In the genomic region with DNA sequence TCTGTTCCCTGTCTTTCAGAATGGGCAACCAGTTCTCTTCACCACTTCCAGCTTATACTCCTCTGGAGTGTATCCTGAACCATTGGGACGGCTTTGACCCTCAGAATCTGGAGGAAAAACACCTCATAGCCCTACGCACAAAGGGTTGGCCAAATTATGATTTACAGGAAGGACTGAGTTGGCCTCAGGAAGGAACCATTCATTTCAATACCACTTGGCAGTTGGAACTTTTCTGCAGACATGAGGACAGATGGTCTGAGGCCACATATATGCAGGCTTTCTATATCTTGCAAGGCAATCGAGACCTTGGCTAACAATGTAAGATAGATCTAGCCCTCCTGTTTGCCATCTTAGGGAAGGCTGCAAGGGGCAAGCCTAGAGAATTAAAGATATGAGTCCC, we compare ENCODE assay signal across 17 cellular contexts. TPM values are rescaled to one million over a fixed set of nuclear protein-coding genes. Genes with fewer than 3 reads are reported as not detected.
DNase-seq lines count a peak whose midpoint lies in the region; ATAC-seq and TF ChIP-seq lines count a peak whose summit lies in the region.
"Had no signal": no experiment of that assay in that cellular context is flagged by ENCODE, and none has a peak within 500 bp of the region (broad histone marks: within the 10 kb centered on the region; RNA-seq: fewer than 3 reads in every experiment).

No MANE protein-coding gene starts in this region.

- H3K36me3 Mint-ChIP-seq in activated naive CD4-positive, alpha-beta T cell treated with anti-CD3 and anti-CD28 coated beads for 36 hours (ENCODE audit: low read depth): no peaks in the 10 kb centered on the region
- peaks cover 45% of the 10 kb centered on the region for H3K36me3 Mint-ChIP-seq in activated naive CD4-positive, alpha-beta T cell treated with anti-CD3 and anti-CD28 coated beads, Interleukin-2, amount 10 ng/mL, durations not matched to agents 7 days and 5 days
- no peaks in the 10 kb centered on the region for H3K36me3 Mint-ChIP-seq in IgD-negative memory B cell
- H3K36me3 Mint-ChIP-seq in activated naive CD8-positive, alpha-beta T cell treated with anti-CD3 and anti-CD28 coated beads, Interleukin-2, amount 10 ng/mL, durations not matched to agents 7 days and 5 days: peaks cover 32% of the 10 kb centered on the region

- H3K9me3 Mint-ChIP-seq in activated naive CD4-positive, alpha-beta T cell treated with anti-CD3 and anti-CD28 coated beads for 36 hours: peaks cover 10% of the 10 kb centered on the region
- peaks cover 27% of the 10 kb centered on the region for H3K9me3 Mint-ChIP-seq in activated naive CD4-positive, alpha-beta T cell treated with anti-CD3 and anti-CD28 coated beads, Interleukin-2, amount 10 ng/mL, durations not matched to agents 7 days and 5 days
- peaks cover 0 to 1% (median 0%) of the 10 kb centered on the region in 3 donors for H3K9me3 Mint-ChIP-seq in IgD-negative memory B cell
- peaks cover 14% of the 10 kb centered on the region for H3K9me3 Mint-ChIP-seq in activated naive CD8-positive, alpha-beta T cell treated with anti-CD3 and anti-CD28 coated beads, Interleukin-2, amount 10 ng/mL, durations not matched to agents 7 days and 5 days

- H3K27me3 ChIP-seq in spleen (replicated peaks in 1 of 7): no peaks in the 10 kb centered on the region
- H3K27me3 ChIP-seq: BLaER1, heart left ventricle had no signal

- no peak for TF ChIP-seq CTCF in spleen (IDR thresholded peaks at IDR 0.05 in 8 of 11, conservative IDR thresholded peaks at IDR 0.05 in 3 of 11)

- peaks cover 50% of the 10 kb centered on the region for H3K4me1 Mint-ChIP-seq in activated naive CD4-positive, alpha-beta T cell treated with anti-CD3 and anti-CD28 coated beads for 36 hours (ENCODE audit: low read depth)
- H3K4me1 Mint-ChIP-seq in activated naive CD4-positive, alpha-beta T cell treated with anti-CD3 and anti-CD28 coated beads, Interleukin-2, amount 10 ng/mL, durations not matched to agents 7 days and 5 days: peaks cover 57% of the 10 kb centered on the region
- peaks cover 51 to 78% (median 56%) of the 10 kb centered on the region in 3 donors for H3K4me1 Mint-ChIP-seq in IgD-negative memory B cell
- peaks cover 38% of the 10 kb centered on the region for H3K4me1 Mint-ChIP-seq in activated naive CD8-positive, alpha-beta T cell treated with anti-CD3 and anti-CD28 coated beads, Interleukin-2, amount 10 ng/mL, durations not matched to agents 7 days and 5 days

- intact Hi-C loops in activated naive CD4-positive, alpha-beta T cell treated with anti-CD3 and anti-CD28 coated beads for 36 hours (cut with micrococcal nuclease): loop anchor here (1.0 to 5.0 kb wide), 5 partner anchors 36 to 378 kb away; no protein-coding TSS in a partner anchor
- intact Hi-C loops in spleen (cut with DNase I; ENCODE audit: low total_unique reads): loop anchor here (2.0 to 10.0 kb wide), 2 partner anchors 74 to 374 kb away; no protein-coding TSS in a partner anchor

- H3K27ac ChIP-seq in spleen: peak overlapping the region in 6 of 8 donors; percentile 67 to 91 (median 80)
- H3K27ac ChIP-seq: BLaER1, WERI-Rb-1 had no signal

- no peak for ATAC-seq in activated naive CD8-positive, alpha-beta T cell treated with anti-CD3 and anti-CD28 coated beads, Interleukin-2, amount 10 ng/mL, durations not matched to agents 7 days and 5 days (ENCODE audit: low read depth)
- no peak for ATAC-seq in HG03469 (IDR thresholded peaks at IDR 0.05; ENCODE audit: unreplicated experiment)

- peaks cover 8 to 73% (median 35%) of the 10 kb centered on the region in 6 donors for H3K4me1 ChIP-seq in spleen

- H3K4me3 ChIP-seq in spleen: no peak overlapping the region
- H3K4me3 ChIP-seq: BLaER1, heart left ventricle had no signal

- peaks cover 0 to 4% (median 0%) of the 10 kb centered on the region in 8 donors for H3K9me3 ChIP-seq in spleen

- 64 to 70% (median 66%) methylated on average over 3 of the region's 3 CpGs for WGBS in spleen, 5 donors

- no peak for TF ChIP-seq POLR2A in spleen (IDR thresholded peaks at IDR 0.05)

- POLR2A ChIA-PET in activated naive CD8-positive, alpha-beta T cell treated with anti-CD3 and anti-CD28 coated beads, Interleukin-2, amount 10 ng/mL, durations not matched to agents 7 days and 5 days (lab: Charles Lee): interaction anchor here (0.7 to 3.2 kb wide), 13 partner anchors 9 to 75 kb away, joined by 3 to 30 read pairs (median 7); partner anchors contain the start of gene CLEC2D

- no peaks in the 10 kb centered on the region for H3K27me3 Mint-ChIP-seq in activated naive CD4-positive, alpha-beta T cell treated with anti-CD3 and anti-CD28 coated beads for 36 hours (ENCODE audit: low read depth)
- no peaks in the 10 kb centered on the region for H3K27me3 Mint-ChIP-seq in activated naive CD4-positive, alpha-beta T cell treated with anti-CD3 and anti-CD28 coated beads, Interleukin-2, amount 10 ng/mL, durations not matched to agents 7 days and 5 days
- H3K27me3 Mint-ChIP-seq in IgD-negative memory B cell: peaks cover 1% of the 10 kb centered on the region
- H3K27me3 Mint-ChIP-seq in activated naive CD8-positive, alpha-beta T cell treated with anti-CD3 and anti-CD28 coated beads, Interleukin-2, amount 10 ng/mL, durations not matched to agents 7 days and 5 days: no peaks in the 10 kb centered on the region

- H3K36me3 ChIP-seq in spleen: no peaks in the 10 kb centered on the region
- H3K36me3 ChIP-seq: BLaER1, heart left ventricle, WERI-Rb-1 had no signal

- peak overlapping the region; percentile 92 for H3K27ac Mint-ChIP-seq in activated naive CD4-positive, alpha-beta T cell treated with anti-CD3 and anti-CD28 coated beads for 36 hours
- no peak overlapping the region for H3K27ac Mint-ChIP-seq in activated naive CD4-positive, alpha-beta T cell treated with anti-CD3 and anti-CD28 coated beads, Interleukin-2, amount 10 ng/mL, durations not matched to agents 7 days and 5 days
- peak overlapping the region; percentile 54 to 98 (median 89) for H3K27ac Mint-ChIP-seq in IgD-negative memory B cell
- peak overlapping the region; percentile 30 for H3K27ac Mint-ChIP-seq in activated naive CD8-positive, alpha-beta T cell treated with anti-CD3 and anti-CD28 coated beads, Interleukin-2, amount 10 ng/mL, durations not matched to agents 7 days and 5 days

- DNase-seq in activated naive CD4-positive, alpha-beta T cell treated with anti-CD3 and anti-CD28 coated beads for 36 hours: no peak
- DNase-seq in activated naive CD4-positive, alpha-beta T cell treated with anti-CD3 and anti-CD28 coated beads, Interleukin-2, amount 10 ng/mL, durations not matched to agents 7 days and 5 days: no peak
- DNase-seq in activated naive CD8-positive, alpha-beta T cell treated with anti-CD3 and anti-CD28 coated beads, Interleukin-2, amount 10 ng/mL, durations not matched to agents 7 days and 5 days: no peak
- DNase-seq in spleen (no peak), hippocampal formation (lab: John Stamatoyannopoulos, UW) (no peak), anterior cingulate cortex (lab: John Stamatoyannopoulos, UW) (no peak)
- DNase-seq: NCI-H187, NCI-H2171 treated with DMSO at 0.1 percent for 48 hours had no signal

- CTCF ChIA-PET in activated naive CD4-positive, alpha-beta T cell treated with anti-CD3 and anti-CD28 coated beads for 36 hours (lab: Charles Lee): interaction anchor here (1.0 to 4.3 kb wide), 27 partner anchors 9 to 259 kb away, joined by 3 to 47 read pairs (median 4); partner anchors contain the start of gene CLECL1
- CTCF ChIA-PET in activated naive CD4-positive, alpha-beta T cell treated with anti-CD3 and anti-CD28 coated beads, Interleukin-2, amount 10 ng/mL, durations not matched to agents 7 days and 5 days (lab: Charles Lee): interaction anchor here (0.6 to 6.7 kb wide), 23 partner anchors 9 to 494 kb away, joined by 3 to 83 read pairs (median 6); partner anchors contain the start of gene CLEC2D

- no peak overlapping the region for H3K4me3 Mint-ChIP-seq in activated naive CD4-positive, alpha-beta T cell treated with anti-CD3 and anti-CD28 coated beads for 36 hours
- no peak overlapping the region for H3K4me3 Mint-ChIP-seq in activated naive CD4-positive, alpha-beta T cell treated with anti-CD3 and anti-CD28 coated beads, Interleukin-2, amount 10 ng/mL, durations not matched to agents 7 days and 5 days
- H3K4me3 Mint-ChIP-seq in IgD-negative memory B cell: peak overlapping the region in 1 of 4 donors; percentile 70
- no peak overlapping the region for H3K4me3 Mint-ChIP-seq in activated naive CD8-positive, alpha-beta T cell treated with anti-CD3 and anti-CD28 coated beads, Interleukin-2, amount 10 ng/mL, durations not matched to agents 7 days and 5 days

RNA-seq across cellular contexts. Expression of gene CLECL1, which starts 24.0 kb away (rescaled TPM):
- total RNA-seq in activated naive CD4-positive, alpha-beta T cell treated with anti-CD3 and anti-CD28 coated beads for 36 hours: 1 to 10 TPM; 1.7 to 1.9 TPM
- polyA plus RNA-seq in IgD-negative memory B cell: 168 TPM
- total RNA-seq in activated naive CD8-positive, alpha-beta T cell treated with anti-CD3 and anti-CD28 coated beads, Interleukin-2, amount 10 ng/mL, durations not matched to agents 7 days and 5 days: 1 to 10 TPM in 1 of 2 experiments, under 1 TPM in 1; 0.72 to 1.0 TPM
- 10 to 100 TPM in 6 of 7 donors, 1 to 10 TPM in 1; 6.3 to 18.1 (median 13.2) TPM for total RNA-seq in spleen
- 100 to 1,000 TPM in 1 of 3 donors, 10 to 100 TPM in 2; 24.2 to 103 (median 40.4) TPM for polyA plus RNA-seq in spleen
- total RNA-seq: astrocyte, H7, mammary epithelial cell, RPMI7951 had no signal
- polyA plus RNA-seq: heart left ventricle, mammary epithelial cell had no signal

RNA-seq across cellular contexts. Expression of gene CLEC2D, which starts 39.3 kb away (rescaled TPM):
- 100 to 1,000 TPM; 176 to 184 TPM for total RNA-seq in activated naive CD4-positive, alpha-beta T cell treated with anti-CD3 and anti-CD28 coated beads for 36 hours
- 102 TPM for polyA plus RNA-seq in IgD-negative memory B cell
- 100 to 1,000 TPM; 280 to 301 TPM for total RNA-seq in activated naive CD8-positive, alpha-beta T cell treated with anti-CD3 and anti-CD28 coated beads, Interleukin-2, amount 10 ng/mL, durations not matched to agents 7 days and 5 days
- total RNA-seq in spleen: 100 to 1,000 TPM in 1 of 7 donors, 10 to 100 TPM in 6; 74.9 to 131 (median 87.7) TPM
- 10 to 100 TPM; 20.8 to 48.5 (median 39.7) TPM for polyA plus RNA-seq in spleen

RNA-seq across cellular contexts. Expression of gene CD69, which starts 51.8 kb away (rescaled TPM):
- 100 to 1,000 TPM; 150 to 153 TPM for total RNA-seq in activated naive CD4-positive, alpha-beta T cell treated with anti-CD3 and anti-CD28 coated beads for 36 hours
- 177 TPM for polyA plus RNA-seq in IgD-negative memory B cell
- 100 to 1,000 TPM; 111 to 116 TPM for total RNA-seq in activated naive CD8-positive, alpha-beta T cell treated with anti-CD3 and anti-CD28 coated beads, Interleukin-2, amount 10 ng/mL, durations not matched to agents 7 days and 5 days
- total RNA-seq in spleen: 100 to 1,000 TPM in 1 of 7 donors, 10 to 100 TPM in 6; 29.5 to 123 (median 65.6) TPM
- polyA plus RNA-seq in spleen: 10 to 100 TPM; 49.2 to 71.6 (median 55.1) TPM
- total RNA-seq: H7, mammary epithelial cell, RPMI7951 had no signal
- polyA plus RNA-seq: mammary epithelial cell had no signal
